Comparison of ENCODE assay signal across 8 cellular contexts in the genomic region with DNA sequence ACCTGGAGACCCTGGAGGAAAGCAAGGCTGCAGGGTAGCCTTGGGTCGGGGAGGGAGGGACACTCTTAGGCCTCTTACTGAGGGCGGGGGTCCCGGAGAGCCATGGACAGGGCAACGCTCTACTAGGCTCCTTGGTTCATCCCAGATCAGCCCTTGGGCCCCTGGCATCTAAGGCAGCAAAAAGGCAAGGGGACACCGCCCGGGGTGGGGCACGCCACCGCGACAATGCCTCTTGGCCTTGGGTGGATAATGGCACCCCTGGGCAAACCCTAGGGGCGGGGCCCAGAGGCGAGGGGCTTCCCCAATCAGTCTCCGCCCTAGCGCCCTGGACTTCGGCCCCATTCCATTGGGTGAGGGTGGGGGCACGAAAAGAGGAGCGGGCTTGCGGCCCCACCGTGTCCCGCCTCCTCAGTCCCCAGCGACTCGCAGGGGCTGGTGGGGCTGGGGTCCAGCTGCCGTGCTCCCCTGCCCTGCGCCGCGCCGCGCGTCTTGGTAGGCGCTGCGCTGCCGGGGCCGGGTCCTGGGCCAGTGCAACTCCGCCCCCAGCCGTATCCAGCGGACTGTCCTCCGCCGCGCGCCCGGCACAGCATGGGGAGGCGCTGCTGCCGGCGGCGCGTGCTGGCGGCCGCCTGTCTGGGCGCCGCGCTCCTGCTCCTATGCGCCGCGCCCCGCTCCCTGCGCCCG. TPM values are rescaled to one million over a fixed set of nuclear protein-coding genes. Genes with fewer than 3 reads are reported as not detected.
A peak's percentile ranks its signal among the peaks of the same experiment; 100 is the strongest.
DNase-seq lines count a peak whose midpoint lies in the region; ATAC-seq and TF ChIP-seq lines count a peak whose summit lies in the region.

A gene with protein sequence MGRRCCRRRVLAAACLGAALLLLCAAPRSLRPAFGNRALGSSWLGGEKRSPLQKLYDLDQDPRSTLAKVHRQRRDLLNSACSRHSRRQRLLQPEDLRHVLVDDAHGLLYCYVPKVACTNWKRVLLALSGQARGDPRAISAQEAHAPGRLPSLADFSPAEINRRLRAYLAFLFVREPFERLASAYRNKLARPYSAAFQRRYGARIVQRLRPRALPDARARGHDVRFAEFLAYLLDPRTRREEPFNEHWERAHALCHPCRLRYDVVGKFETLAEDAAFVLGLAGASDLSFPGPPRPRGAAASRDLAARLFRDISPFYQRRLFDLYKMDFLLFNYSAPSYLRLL (plus strand): TSS at position 411 of the 684 bp plus-strand sequence. CDS start 178 bp downstream, at position 589.

- H3K9me3 ChIP-seq in tibial nerve: no peaks in the 10 kb centered on the region

- H3K4me3 ChIP-seq in tibial nerve: peak within 1 kb of the TSS; percentile 17 to 54 (median 32)

- peak; percentile 68 for DNase-seq in GM03348 (ENCODE audit: low spot score)
- DNase-seq in NCI-H2196 treated with DMSO at 0.1 percent for 48 hours (lab: John Stamatoyannopoulos, UW; ENCODE audit: unreplicated experiment): peak; percentile 50
- DNase-seq in lung microvascular endothelial cell (ENCODE audit: low read depth in 2 of 2): peak; percentile 27 to 60
- DNase-seq in tibial nerve (ENCODE audit: low spot score in 2 of 2): no peak
- no peak for DNase-seq in stimulated activated CD4-positive, alpha-beta T cell treated with anti-CD3 and anti-CD28 coated beads, Interleukin-4, amount 100 ng/mL, for 24 hours
- DNase-seq in NCI-H345 (lab: John Stamatoyannopoulos, UW): no peak

- ATAC-seq in HG03442 (IDR thresholded peaks at IDR 0.05; ENCODE audit: unreplicated experiment): no peak

- intact Hi-C loops in dendritic cell treated with granulocyte-macrophage colony-stimulating factor and Interleukin-4, amounts not matched to agents 40 ng/mL and 50 ng/mL, for 4 days (cut with micrococcal nuclease): loop anchor here (5.0 to 10.0 kb wide), 4 partner anchors 93 to 1021 kb away; a partner anchor contains a TSS

- no peaks in the 10 kb centered on the region for H3K9me3 Mint-ChIP-seq in dendritic cell treated with granulocyte-macrophage colony-stimulating factor and Interleukin-4, amounts not matched to agents 40 ng/mL and 50 ng/mL, for 4 days

- H3K36me3 Mint-ChIP-seq in dendritic cell treated with granulocyte-macrophage colony-stimulating factor and Interleukin-4, amounts not matched to agents 40 ng/mL and 50 ng/mL, for 4 days (ENCODE audit: low read depth): peaks cover 36% of the 10 kb centered on the region

- peaks cover 0 to 23% (median 3%) of the 10 kb centered on the region in 4 donors for H3K4me1 ChIP-seq in tibial nerve

- peaks cover 0 to 20% of the 10 kb centered on the region in 2 donors for H3K27me3 ChIP-seq in tibial nerve

- peak within 1 kb of the TSS; percentile 97 for H3K27ac Mint-ChIP-seq in dendritic cell treated with granulocyte-macrophage colony-stimulating factor and Interleukin-4, amounts not matched to agents 40 ng/mL and 50 ng/mL, for 4 days

- no peak for TF ChIP-seq EP300 in tibial nerve (IDR thresholded peaks at IDR 0.05)

- peaks cover 59% of the 10 kb centered on the region for H3K4me1 Mint-ChIP-seq in dendritic cell treated with granulocyte-macrophage colony-stimulating factor and Interleukin-4, amounts not matched to agents 40 ng/mL and 50 ng/mL, for 4 days (ENCODE audit: low read depth)

- H3K36me3 ChIP-seq in tibial nerve: no peaks in the 10 kb centered on the region

- TF ChIP-seq POLR2A in tibial nerve (IDR thresholded peaks at IDR 0.05): no peak

- H3K4me3 Mint-ChIP-seq in dendritic cell treated with granulocyte-macrophage colony-stimulating factor and Interleukin-4, amounts not matched to agents 40 ng/mL and 50 ng/mL, for 4 days: peak within 1 kb of the TSS; percentile 84

- H3K27ac ChIP-seq in tibial nerve: peak within 1 kb of the TSS in 1 of 4 donors; percentile 57

- TF ChIP-seq CTCF in tibial nerve (IDR thresholded peaks at IDR 0.05): no peak

- peaks cover 2% of the 10 kb centered on the region for H3K27me3 Mint-ChIP-seq in dendritic cell treated with granulocyte-macrophage colony-stimulating factor and Interleukin-4, amounts not matched to agents 40 ng/mL and 50 ng/mL, for 4 days

- WGBS in tibial nerve, 2 donors: 4 to 5% methylated on average over 34 to 40 of the region's 56 CpGs

RNA-seq across cellular contexts. Expression of the gene that starts here (rescaled TPM):
- not detected in 2 replicates for total RNA-seq in lung microvascular endothelial cell
- 1 to 10 TPM in 3 of 4 donors, not detected in 1; 1.0 to 7.2 (median 1.1) TPM for total RNA-seq in tibial nerve

Comparison
In these comparisons a context has a peak if more than half of its experiments do, and no peak if none do; other contexts are left out.
1. Peak in DNase-seq in lung microvascular endothelial cell; RNA of the gene not detected or under 1 TPM.
2. DNase-seq: peak in GM03348 (single experiment) and NCI-H2196 treated with DMSO at 0.1 percent for 48 hours (single experiment); none in tibial nerve (0 of 2), stimulated activated CD4-positive, alpha-beta T cell treated with anti-CD3 and anti-CD28 coated beads, Interleukin-4, amount 100 ng/mL, for 24 hours (single experiment) and NCI-H345 (single experiment).